ENCODE assay signal across 31 cellular contexts in the genomic region with DNA sequence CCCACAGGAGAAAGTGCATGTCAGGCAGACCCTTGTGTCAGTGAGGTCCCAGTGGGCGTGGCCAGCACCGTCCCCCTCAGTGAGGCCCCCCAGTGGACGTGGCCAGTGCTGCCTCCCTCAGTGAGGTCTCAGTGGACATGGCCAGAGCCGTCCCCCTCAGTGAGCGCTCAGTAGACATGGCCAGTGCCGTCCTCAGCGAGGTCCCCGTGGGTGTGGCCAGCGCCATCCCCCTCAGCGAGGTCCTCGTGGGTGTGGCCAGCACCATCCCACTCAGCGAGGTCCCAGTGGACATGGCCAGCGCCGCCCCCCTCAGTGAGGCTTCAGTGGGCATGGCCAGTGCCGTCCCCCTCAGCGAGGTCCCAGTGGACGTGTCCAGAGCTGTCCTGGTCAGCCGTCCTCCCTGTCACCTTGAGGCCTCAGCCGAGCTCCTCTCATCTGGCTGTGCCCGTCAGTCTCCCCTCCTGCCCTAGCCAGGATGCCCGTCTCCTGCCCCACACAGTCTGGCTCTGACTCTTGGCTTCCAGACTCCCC. TPM values are rescaled to one million over a fixed set of nuclear protein-coding genes. Genes with fewer than 3 reads are reported as not detected.
DNase-seq lines count a peak whose midpoint lies in the region; ATAC-seq, FAIRE-seq and TF ChIP-seq lines count a peak whose summit lies in the region.
"Had no signal": no experiment of that assay in that cellular context is flagged by ENCODE, and none has a peak within 500 bp of the region (broad histone marks: within the 10 kb centered on the region; RNA-seq: fewer than 3 reads in every experiment).

No MANE protein-coding gene starts in this region.

- no peak; the same call in 1 of the 2 replicates for TF ChIP-seq RAD21 in HepG2 (CRISPR knock-in tag; IDR thresholded peaks at IDR 0.05)

- TF ChIP-seq POLR2A in HepG2 (IDR thresholded peaks at IDR 0.05; ENCODE audit: insufficient read depth in 1 of 2, low read depth in 2 of 2, low read length in 2 of 2) = no peak

- H3K27me3 ChIP-seq in HepG2 (ENCODE audit: control insufficient read depth in 1 of 2, insufficient read depth in 2 of 2, low read length in 2 of 2) = no peaks in the 10 kb centered on the region
- no peaks in the 10 kb centered on the region for H3K27me3 ChIP-seq in upper lobe of right lung
- H3K27me3 ChIP-seq: breast epithelium, foreskin keratinocyte, thyroid gland had no signal

- H3K4me3 ChIP-seq in HepG2 (replicated peaks in 1 of 3; ENCODE audit: insufficient read depth in 1 of 3, low read depth in 2 of 3, low read length in 3 of 3) (no peak overlapping the region), upper lobe of right lung (no peak overlapping the region)
- H3K4me3 ChIP-seq: breast epithelium, psoas muscle, SK-N-MC, thyroid gland had no signal

- no peak overlapping the region for H3K4me2 ChIP-seq in HepG2 (ENCODE audit: low read depth, low read length)

- no peaks in the 10 kb centered on the region for H3K36me3 Mint-ChIP-seq in activated naive CD4-positive, alpha-beta T cell treated with anti-CD3 and anti-CD28 coated beads, Interleukin-2, amount 10 ng/mL, durations not matched to agents 7 days and 5 days
- peaks cover 25% of the 10 kb centered on the region for H3K36me3 Mint-ChIP-seq in WTC11
- no peaks in the 10 kb centered on the region for H3K36me3 Mint-ChIP-seq in activated T-cell treated with anti-CD3 and anti-CD28 coated beads, Interleukin-2, amount 50 U/mL, for 24 hours (ENCODE audit: low read depth)

- no peaks in the 10 kb centered on the region; a peak in 2 of 5 replicates for H3K36me3 ChIP-seq in HepG2 (replicated peaks in 1 of 2; ENCODE audit: control insufficient read depth in 1 of 2, insufficient read depth in 2 of 2, low read length in 2 of 2)
- no peaks in the 10 kb centered on the region for H3K36me3 ChIP-seq in upper lobe of right lung
- H3K36me3 ChIP-seq: breast epithelium, thyroid gland had no signal

- H3K27ac ChIP-seq in HepG2 (ENCODE audit: extremely low read length, insufficient read depth, low read length) (no peak overlapping the region), upper lobe of right lung (no peak overlapping the region)
- H3K27ac ChIP-seq: breast epithelium, foreskin keratinocyte, psoas muscle, SK-N-MC, thyroid gland had no signal

- H3K9me3 Mint-ChIP-seq in activated naive CD4-positive, alpha-beta T cell treated with anti-CD3 and anti-CD28 coated beads, Interleukin-2, amount 10 ng/mL, durations not matched to agents 7 days and 5 days = no peaks in the 10 kb centered on the region
- no peaks in the 10 kb centered on the region for H3K9me3 Mint-ChIP-seq in WTC11
- H3K9me3 Mint-ChIP-seq in activated T-cell treated with anti-CD3 and anti-CD28 coated beads, Interleukin-2, amount 50 U/mL, for 24 hours = no peaks in the 10 kb centered on the region
- H3K9me3 Mint-ChIP-seq: activated CD4-positive, alpha-beta T cell treated with anti-CD3 and anti-CD28 coated beads, Interleukin-2, amount 10 ng/mL, durations not matched to agents 7 days and 5 days; activated T-helper 1 cell treated with anti-CD3 and anti-CD28 coated beads, Interleukin-12 subunit alpha, Interleukin-12 subunit beta, Interleukin-2, Interleukin-4 antibody, amounts not matched to agents 30 ng/mL and 10 ng/mL and 1 ng/mL, durations not matched to agents 14 hours and 24 hours and 36 hours; CD4-positive, alpha-beta memory T cell; stimulated activated naive CD8-positive, alpha-beta T cell treated with anti-CD3 and anti-CD28 coated beads, Interleukin-15, amount 100 ng/mL, for 72 hours had no signal

- BruUV-seq in HepG2 (replicated peaks; lab: Mats Ljungman, UMichigan) = no TSS peak

- ATAC-seq in WTC11 (no peak; the same call in 1 of the 2 replicates), HepG2 (peak; percentile 60), upper lobe of right lung (peak; percentile 32)
- ATAC-seq: foreskin keratinocyte; psoas muscle; stimulated activated naive CD8-positive, alpha-beta T cell treated with anti-CD3 and anti-CD28 coated beads, Interleukin-15, amount 100 ng/mL, for 72 hours had no signal

- no peak overlapping the region for H2AFZ ChIP-seq in HepG2 (ENCODE audit: low read length)

- peak; percentile 20 for DNase-seq in activated naive CD4-positive, alpha-beta T cell treated with anti-CD3 and anti-CD28 coated beads, Interleukin-2, amount 10 ng/mL, durations not matched to agents 7 days and 5 days
- DNase-seq in activated naive CD4-positive, alpha-beta T cell treated with Interleukin-2 at 50 U/mL for 16 hours = no peak
- DNase-seq in WTC11 (ENCODE audit: low spot score) = peak; percentile 53
- DNase-seq in HepG2 (ENCODE audit: low spot score) = no peak
- peak; percentile 64 for DNase-seq in upper lobe of right lung
- no peak for DNase-seq in activated T-cell treated with anti-CD3 and anti-CD28 coated beads, Interleukin-2, amount 50 U/mL, for 24 hours
- DNase-seq in hypothalamus (lab: John Stamatoyannopoulos, UW) = no peak
- no peak for DNase-seq in NCI-H2171 (lab: John Stamatoyannopoulos, UW)
- DNase-seq: activated CD4-positive, alpha-beta T cell treated with anti-CD3 and anti-CD28 coated beads, Interleukin-2, amount 10 ng/mL, durations not matched to agents 7 days and 5 days; activated naive CD4-positive, alpha-beta T cell treated with anti-CD3 and anti-CD28 coated beads, Interleukin-2, amount 50 U/mL, for 16 hours; AML-193; amniotic stem cell; CD4-positive, alpha-beta memory T cell; effector CD4-positive, alpha-beta T cell; foreskin keratinocyte; HCEC 1CT; Karpas-422; mesenchymal stem cell; MV-4-11; NCI-H1436 treated with DMSO at 0.1 percent for 48 hours; NCI-H2107; NCI-H446 treated with DMSO at 0.1 percent for 48 hours; psoas muscle; stimulated activated naive CD8-positive, alpha-beta T cell treated with anti-CD3 and anti-CD28 coated beads, Interleukin-15, amount 100 ng/mL, for 72 hours; thyroid gland had no signal

- peaks cover under 1% of the 10 kb centered on the region for H3K27me3 Mint-ChIP-seq in activated naive CD4-positive, alpha-beta T cell treated with anti-CD3 and anti-CD28 coated beads, Interleukin-2, amount 10 ng/mL, durations not matched to agents 7 days and 5 days
- no peaks in the 10 kb centered on the region for H3K27me3 Mint-ChIP-seq in WTC11 (ENCODE audit: low read depth)
- H3K27me3 Mint-ChIP-seq in activated T-cell treated with anti-CD3 and anti-CD28 coated beads, Interleukin-2, amount 50 U/mL, for 24 hours = no peaks in the 10 kb centered on the region
- H3K27me3 Mint-ChIP-seq: activated CD4-positive, alpha-beta T cell treated with anti-CD3 and anti-CD28 coated beads, Interleukin-2, amount 10 ng/mL, durations not matched to agents 7 days and 5 days; CD4-positive, alpha-beta memory T cell; stimulated activated naive CD8-positive, alpha-beta T cell treated with anti-CD3 and anti-CD28 coated beads, Interleukin-15, amount 100 ng/mL, for 72 hours had no signal

- H4K20me1 ChIP-seq in HepG2 (ENCODE audit: insufficient read depth, low read length) = no peaks in the 10 kb centered on the region

- H3K4me1 Mint-ChIP-seq in activated naive CD4-positive, alpha-beta T cell treated with anti-CD3 and anti-CD28 coated beads, Interleukin-2, amount 10 ng/mL, durations not matched to agents 7 days and 5 days = peaks cover 21% of the 10 kb centered on the region
- no peaks in the 10 kb centered on the region for H3K4me1 Mint-ChIP-seq in WTC11
- peaks cover 18% of the 10 kb centered on the region for H3K4me1 Mint-ChIP-seq in activated T-cell treated with anti-CD3 and anti-CD28 coated beads, Interleukin-2, amount 50 U/mL, for 24 hours (ENCODE audit: low read depth)

- H3K4me3 Mint-ChIP-seq in activated naive CD4-positive, alpha-beta T cell treated with anti-CD3 and anti-CD28 coated beads, Interleukin-2, amount 10 ng/mL, durations not matched to agents 7 days and 5 days = no peak overlapping the region
- H3K4me3 Mint-ChIP-seq in WTC11 = no peak overlapping the region
- H3K4me3 Mint-ChIP-seq in activated T-cell treated with anti-CD3 and anti-CD28 coated beads, Interleukin-2, amount 50 U/mL, for 24 hours = no peak overlapping the region
- H3K4me3 Mint-ChIP-seq: activated CD4-positive, alpha-beta T cell treated with anti-CD3 and anti-CD28 coated beads, Interleukin-2, amount 10 ng/mL, durations not matched to agents 7 days and 5 days; activated T-helper 1 cell treated with anti-CD3 and anti-CD28 coated beads, Interleukin-12 subunit alpha, Interleukin-12 subunit beta, Interleukin-2, Interleukin-4 antibody, amounts not matched to agents 30 ng/mL and 10 ng/mL and 1 ng/mL, durations not matched to agents 14 hours and 24 hours and 36 hours; CD4-positive, alpha-beta memory T cell; stimulated activated naive CD8-positive, alpha-beta T cell treated with anti-CD3 and anti-CD28 coated beads, Interleukin-15, amount 100 ng/mL, for 72 hours had no signal

- in situ Hi-C loops in HepG2 (cut with HindIII; ENCODE audit: extremely low pct_ligation_motif_present, low pct_unique_long_range_greater_than_20kb) = no loop called here

- no peak for TF ChIP-seq EP300 in HepG2 (IDR thresholded peaks at IDR 0.05; ENCODE audit: low read depth in 2 of 2, low read length in 2 of 2)
- no peak for TF ChIP-seq EP300 in HepG2 (CRISPR knock-in tag; IDR thresholded peaks at IDR 0.05; ENCODE audit: borderline replicate concordance)

- H3K9me3 ChIP-seq in HepG2 (ENCODE audit: low read length) (no peaks in the 10 kb centered on the region), upper lobe of right lung (no peaks in the 10 kb centered on the region)
- H3K9me3 ChIP-seq: breast epithelium, psoas muscle, thyroid gland had no signal

- H3K79me2 ChIP-seq in HepG2 (ENCODE audit: insufficient read depth, low read length) = no peaks in the 10 kb centered on the region

- H3K9ac ChIP-seq in HepG2 (ENCODE audit: insufficient read depth, low read depth, low read length) = no peak overlapping the region

- no peaks in the 10 kb centered on the region for H3K4me1 ChIP-seq in HepG2 (ENCODE audit: insufficient read depth, low read length)
- H3K4me1 ChIP-seq in upper lobe of right lung = no peaks in the 10 kb centered on the region
- H3K4me1 ChIP-seq: foreskin keratinocyte, psoas muscle had no signal

- intact Hi-C loops in HepG2 (cut with micrococcal nuclease; ENCODE audit: unreplicated experiment) = no loop called here
- intact Hi-C loops in upper lobe of right lung (cut with DNase I) = no loop called here

- H3K27ac Mint-ChIP-seq in activated naive CD4-positive, alpha-beta T cell treated with anti-CD3 and anti-CD28 coated beads, Interleukin-2, amount 10 ng/mL, durations not matched to agents 7 days and 5 days = no peak overlapping the region
- H3K27ac Mint-ChIP-seq in WTC11 = no peak overlapping the region
- no peak overlapping the region for H3K27ac Mint-ChIP-seq in activated T-cell treated with anti-CD3 and anti-CD28 coated beads, Interleukin-2, amount 50 U/mL, for 24 hours
- H3K27ac Mint-ChIP-seq: activated CD4-positive, alpha-beta T cell treated with anti-CD3 and anti-CD28 coated beads, Interleukin-2, amount 10 ng/mL, durations not matched to agents 7 days and 5 days; activated T-helper 1 cell treated with anti-CD3 and anti-CD28 coated beads, Interleukin-12 subunit alpha, Interleukin-12 subunit beta, Interleukin-2, Interleukin-4 antibody, amounts not matched to agents 30 ng/mL and 10 ng/mL and 1 ng/mL, durations not matched to agents 14 hours and 24 hours and 36 hours; stimulated activated naive CD8-positive, alpha-beta T cell treated with anti-CD3 and anti-CD28 coated beads, Interleukin-15, amount 100 ng/mL, for 72 hours had no signal

- POLR2A ChIA-PET in WTC11 (lab: Charles Lee) (no interaction called here), HepG2 (lab: Yijun Ruan, JAX) (no interaction called here)

- TF ChIP-seq CTCF in WTC11 (IDR thresholded peaks at IDR 0.05) (no peak), HepG2 (CRISPR knock-in tag; IDR thresholded peaks at IDR 0.05) (peak; percentile 52), upper lobe of right lung (IDR thresholded peaks at IDR 0.05) (no peak)

- no peak for FAIRE-seq in HepG2 (lab: Jason Lieb, UNC)
- FAIRE-seq: A204.1, colon, GM19239 had no signal

- 93% methylated on average over 3 of the region's 21 CpGs for WGBS in HepG2 (ENCODE audit: low lambda C conversion rate)

- CTCF ChIA-PET in activated naive CD4-positive, alpha-beta T cell treated with anti-CD3 and anti-CD28 coated beads, Interleukin-2, amount 10 ng/mL, durations not matched to agents 7 days and 5 days (lab: Charles Lee) = no interaction called here
- CTCF ChIA-PET in WTC11 (lab: Charles Lee) = interaction anchor here (1.2 kb wide), 1 partner anchor 96 kb away, joined by 3 read pairs; no protein-coding TSS in a partner anchor
- CTCF ChIA-PET in HepG2 (lab: Yijun Ruan, JAX; ENCODE audit: low intra/inter-chr PET ratio, low total read pairs) = no interaction called here

RNA-seq across cellular contexts. Expression of gene PDE9A, which starts 35.5 kb away (rescaled TPM):
- total RNA-seq in WTC11 (2021) (44.8 to 46.3 TPM (median 46.1 TPM) in 3 replicates), HepG2 (2016; rRNA removed; fragmentation: Illumina TruSeq; extraction: Trizol) (4.3 and 4.6 TPM in 2 replicates), upper lobe of right lung (15.3 TPM)
- 5.9 and 7.3 TPM in 2 replicates for total RNA-seq in HepG2 (2016; cell fraction: cytosol; rRNA removed; fragmentation: Illumina TruSeq; extraction: Trizol; ENCODE audit: low read depth)
- 4.1 and 4.3 TPM in 2 replicates for total RNA-seq in HepG2 (2016; cell fraction: insoluble cytoplasmic fraction; rRNA removed; fragmentation: Illumina TruSeq; extraction: Trizol)
- 9.6 TPM in 2 replicates for total RNA-seq in HepG2 (2016; cell fraction: membrane; rRNA removed; fragmentation: Illumina TruSeq; extraction: Trizol)
- total RNA-seq in HepG2 (2016; cell fraction: nucleus; rRNA removed; fragmentation: Illumina TruSeq; extraction: Trizol) = 4.2 and 5.2 TPM in 2 replicates
- polyA plus RNA-seq in HepG2 (2011; rRNA removed) = 19.7 and 22.9 TPM in 2 replicates
- 16.4 and 19.0 TPM in 2 replicates for polyA plus RNA-seq in HepG2 (2011; cell fraction: cytosol; rRNA removed)
- polyA plus RNA-seq in HepG2 (2011; cell fraction: nucleus; rRNA removed) = 25.1 and 25.6 TPM in 2 replicates
- polyA plus RNA-seq in HepG2 (2012) = 15.9 and 16.0 TPM in 2 replicates
- polyA plus RNA-seq in HepG2 (2016; cell fraction: cytosol; fragmentation: Illumina TruSeq; extraction: Trizol; ENCODE audit: low read depth) = 12.4 and 13.6 TPM in 2 replicates
- polyA plus RNA-seq in HepG2 (2016; cell fraction: insoluble cytoplasmic fraction; fragmentation: Illumina TruSeq; extraction: Trizol; ENCODE audit: low read depth) = 5.4 and 7.7 TPM in 2 replicates
- 12.9 and 13.7 TPM in 2 replicates for polyA plus RNA-seq in HepG2 (2016; cell fraction: membrane; fragmentation: Illumina TruSeq; extraction: Trizol; ENCODE audit: low read depth)
- 8.9 TPM in 2 replicates for polyA plus RNA-seq in HepG2 (2016; cell fraction: nucleus; fragmentation: Illumina TruSeq; extraction: Trizol; ENCODE audit: insufficient read depth, low read depth)
- 6.1 and 18.8 TPM in 2 replicates for polyA minus RNA-seq in HepG2 (2011; rRNA and poly(A)+ RNA removed; ENCODE audit: low replicate concordance)
- polyA minus RNA-seq in HepG2 (2011; cell fraction: cytosol; rRNA and poly(A)+ RNA removed) = 10.6 and 12.7 TPM in 2 replicates
- polyA minus RNA-seq in HepG2 (2011; cell fraction: nucleus; rRNA and poly(A)+ RNA removed) = 10.4 and 11.6 TPM in 2 replicates

Comparison
In these comparisons a context has a peak if more than half of its experiments do, and no peak if none do; other contexts are left out.
1. DNase-seq: peak in activated naive CD4-positive, alpha-beta T cell treated with anti-CD3 and anti-CD28 coated beads, Interleukin-2, amount 10 ng/mL, durations not matched to agents 7 days and 5 days (single experiment), WTC11 (single experiment) and upper lobe of right lung (single experiment); none in activated naive CD4-positive, alpha-beta T cell treated with Interleukin-2 at 50 U/mL for 16 hours (single experiment), HepG2 (single experiment), activated T-cell treated with anti-CD3 and anti-CD28 coated beads, Interleukin-2, amount 50 U/mL, for 24 hours (single experiment), hypothalamus (0 of 51) and NCI-H2171 (single experiment).